In genomic region chr3:131502530-131503327, GRCh38 we compare ENCODE assay signal across 8 cellular contexts. TPM values are rescaled to one million over a fixed set of nuclear protein-coding genes. Genes with fewer than 3 reads are reported as not detected.
DNase-seq lines count a peak whose midpoint lies in the region; ATAC-seq and TF ChIP-seq lines count a peak whose summit lies in the region.

MRPL3 (minus strand) TSS chr3:131502971; CDS start chr3:131502821, 150 bp downstream.

- H3K79me2 ChIP-seq in SU-DHL-6 (ENCODE audit: insufficient read depth, low read length): peaks cover 28% of the 10 kb centered on the region

- no peaks in the 10 kb centered on the region for H3K27me3 Mint-ChIP-seq in activated naive CD8-positive, alpha-beta T cell treated with anti-CD3 and anti-CD28 coated beads, Interleukin-2, amount 10 ng/mL, durations not matched to agents 7 days and 5 days
- H3K27me3 Mint-ChIP-seq in osteocyte (ENCODE audit: unreplicated experiment): peaks cover 5% of the 10 kb centered on the region

- H3K4me1 ChIP-seq in thoracic aorta (ENCODE audit: control insufficient read depth in 1 of 2, low read depth in 2 of 2): peaks cover 21 to 22% of the 10 kb centered on the region in 2 donors

- peaks cover 23% of the 10 kb centered on the region for H3K36me3 Mint-ChIP-seq in activated naive CD8-positive, alpha-beta T cell treated with anti-CD3 and anti-CD28 coated beads, Interleukin-2, amount 10 ng/mL, durations not matched to agents 7 days and 5 days
- H3K36me3 Mint-ChIP-seq in osteocyte (ENCODE audit: unreplicated experiment): peaks cover 3% of the 10 kb centered on the region

- no peaks in the 10 kb centered on the region for H3F3A ChIP-seq in SU-DHL-6 (ENCODE audit: insufficient read depth)

- H4K20me1 ChIP-seq in SU-DHL-6 (ENCODE audit: low read depth, low read length): no peaks in the 10 kb centered on the region

- peak within 1 kb of the TSS; percentile 98 for H3K4me3 Mint-ChIP-seq in activated naive CD8-positive, alpha-beta T cell treated with anti-CD3 and anti-CD28 coated beads, Interleukin-2, amount 10 ng/mL, durations not matched to agents 7 days and 5 days
- H3K4me3 Mint-ChIP-seq in osteocyte (ENCODE audit: unreplicated experiment): peak within 1 kb of the TSS; percentile 93

- peak within 1 kb of the TSS; percentile 40 for H3K27ac ChIP-seq in SU-DHL-6 (ENCODE audit: low read depth, low read length)
- H3K27ac ChIP-seq in thoracic aorta: peak within 1 kb of the TSS; percentile 68 to 81

- intact Hi-C loops in Right ventricle myocardium inferior (cut with DNase I): loop anchor here (10.0 kb wide), 2 partner anchors 118 to 448 kb away; partner anchors contain the start of gene NUDT16

- DNase-seq in GM12865 (ENCODE audit: low read depth) (peak; percentile 94), NCI-H1105 treated with DMSO at 0.1 percent for 48 hours (lab: John Stamatoyannopoulos, UW) (peak; percentile 97), Right ventricle myocardium inferior (ENCODE audit: missing footprints) (peak; percentile 93), osteocyte (ENCODE audit: extremely low spot score, unreplicated experiment) (peak; percentile 93), thoracic aorta (ENCODE audit: low spot score) (peak; percentile 38)
- peak; percentile 83 for DNase-seq in activated naive CD8-positive, alpha-beta T cell treated with anti-CD3 and anti-CD28 coated beads, Interleukin-2, amount 10 ng/mL, durations not matched to agents 7 days and 5 days

- peak within 1 kb of the TSS; percentile 86 for H2AFZ ChIP-seq in SU-DHL-6 (ENCODE audit: low read depth, low read length, severe bottlenecking)

- H3K36me3 ChIP-seq in SU-DHL-6 (ENCODE audit: low read length) (peaks cover 22% of the 10 kb centered on the region; the same call in 1 of the 2 replicates), thoracic aorta (peaks cover 6% of the 10 kb centered on the region)

- ATAC-seq in HG02678 (IDR thresholded peaks at IDR 0.05; ENCODE audit: unreplicated experiment): peak; percentile 96
- peak; percentile 91 for ATAC-seq in activated naive CD8-positive, alpha-beta T cell treated with anti-CD3 and anti-CD28 coated beads, Interleukin-2, amount 10 ng/mL, durations not matched to agents 7 days and 5 days (ENCODE audit: low read depth)
- ATAC-seq in Right ventricle myocardium inferior: peak; percentile 94
- ATAC-seq in thoracic aorta (ENCODE audit: insufficient number of reproducible peaks, low FRiP score, low read depth): peak; percentile 85

- peaks cover 30% of the 10 kb centered on the region for H3K4me1 Mint-ChIP-seq in activated naive CD8-positive, alpha-beta T cell treated with anti-CD3 and anti-CD28 coated beads, Interleukin-2, amount 10 ng/mL, durations not matched to agents 7 days and 5 days
- peaks cover 16% of the 10 kb centered on the region for H3K4me1 Mint-ChIP-seq in osteocyte (ENCODE audit: unreplicated experiment)

- peak within 1 kb of the TSS; percentile 88 for H3K27ac Mint-ChIP-seq in activated naive CD8-positive, alpha-beta T cell treated with anti-CD3 and anti-CD28 coated beads, Interleukin-2, amount 10 ng/mL, durations not matched to agents 7 days and 5 days
- H3K27ac Mint-ChIP-seq in osteocyte (ENCODE audit: unreplicated experiment): peak within 1 kb of the TSS; percentile 87

- H3K9ac ChIP-seq in SU-DHL-6 (ENCODE audit: low read length): peak within 1 kb of the TSS; percentile 96

- peak within 1 kb of the TSS; percentile 85 for H3K4me2 ChIP-seq in SU-DHL-6 (ENCODE audit: low read depth, low read length, poor library complexity, severe bottlenecking)

- POLR2A ChIA-PET in activated naive CD8-positive, alpha-beta T cell treated with anti-CD3 and anti-CD28 coated beads, Interleukin-2, amount 10 ng/mL, durations not matched to agents 7 days and 5 days (lab: Charles Lee): interaction anchor here (1.0 to 2.4 kb wide), 2 partner anchors 476 to 477 kb away, joined by 3 to 6 read pairs; partner anchors contain the start of genes ASTE1 and NEK11

- H3K9me2 ChIP-seq in SU-DHL-6 (replicated peaks; ENCODE audit: insufficient read depth, low read length): no peaks in the 10 kb centered on the region

- no peaks in the 10 kb centered on the region for H3K9me3 ChIP-seq in SU-DHL-6 (ENCODE audit: insufficient read depth, low read length)
- H3K9me3 ChIP-seq in thoracic aorta: no peaks in the 10 kb centered on the region

- TF ChIP-seq CTCF in GM12865 (IDR thresholded peaks at IDR 0.05; ENCODE audit: insufficient read depth, low read depth, low read length, missing control alignments) (no peak), SU-DHL-6 (IDR thresholded peaks at IDR 0.05; ENCODE audit: insufficient read depth, low read length, poor library complexity, severe bottlenecking) (no peak), osteocyte (IDR thresholded peaks at IDR 0.05) (no peak), thoracic aorta (IDR thresholded peaks at IDR 0.05) (no peak)

- H3K27me3 ChIP-seq in SU-DHL-6 (ENCODE audit: low read length): no peaks in the 10 kb centered on the region
- H3K27me3 ChIP-seq in thoracic aorta (replicated peaks; ENCODE audit: insufficient read depth): no peaks in the 10 kb centered on the region

- H3K4me3 ChIP-seq in GM12865 (ENCODE audit: low read depth, low read length) (peak within 1 kb of the TSS; percentile 73), SU-DHL-6 (ENCODE audit: insufficient read depth, low read length, poor library complexity, severe bottlenecking) (peak within 1 kb of the TSS; percentile 92), thoracic aorta (peak within 1 kb of the TSS; percentile 95)

- H3K9me3 Mint-ChIP-seq in activated naive CD8-positive, alpha-beta T cell treated with anti-CD3 and anti-CD28 coated beads, Interleukin-2, amount 10 ng/mL, durations not matched to agents 7 days and 5 days: peaks cover 3% of the 10 kb centered on the region
- no peaks in the 10 kb centered on the region for H3K9me3 Mint-ChIP-seq in osteocyte (ENCODE audit: unreplicated experiment)

RNA-seq across cellular contexts. Expression of gene MRPL3, which starts in this region (rescaled TPM):
- total RNA-seq in activated naive CD8-positive, alpha-beta T cell treated with anti-CD3 and anti-CD28 coated beads, Interleukin-2, amount 10 ng/mL, durations not matched to agents 7 days and 5 days: 10 to 100 TPM; 55.6 to 57.5 TPM
- total RNA-seq in Right ventricle myocardium inferior (61.4 TPM), osteocyte (37.4 and 39.9 TPM in 2 replicates), thoracic aorta (10 to 100 TPM; 42.0 to 80.3 TPM)

Comparison
In these comparisons a context has a peak if more than half of its experiments do, and no peak if none do; other contexts are left out.
1. Peak in every context shown above with its lines: DNase-seq, ATAC-seq, H3K4me3 ChIP-seq and H3K27ac ChIP-seq.
2. DNase-seq: peak in every context shown above with its lines; median percentile 97 in NCI-H1105 treated with DMSO at 0.1 percent for 48 hours; 94 in GM12865; 93 in Right ventricle myocardium inferior; 93 in osteocyte; 83 in activated naive CD8-positive, alpha-beta T cell treated with anti-CD3 and anti-CD28 coated beads, Interleukin-2, amount 10 ng/mL, durations not matched to agents 7 days and 5 days; 38 in thoracic aorta.